In the genomic region with DNA sequence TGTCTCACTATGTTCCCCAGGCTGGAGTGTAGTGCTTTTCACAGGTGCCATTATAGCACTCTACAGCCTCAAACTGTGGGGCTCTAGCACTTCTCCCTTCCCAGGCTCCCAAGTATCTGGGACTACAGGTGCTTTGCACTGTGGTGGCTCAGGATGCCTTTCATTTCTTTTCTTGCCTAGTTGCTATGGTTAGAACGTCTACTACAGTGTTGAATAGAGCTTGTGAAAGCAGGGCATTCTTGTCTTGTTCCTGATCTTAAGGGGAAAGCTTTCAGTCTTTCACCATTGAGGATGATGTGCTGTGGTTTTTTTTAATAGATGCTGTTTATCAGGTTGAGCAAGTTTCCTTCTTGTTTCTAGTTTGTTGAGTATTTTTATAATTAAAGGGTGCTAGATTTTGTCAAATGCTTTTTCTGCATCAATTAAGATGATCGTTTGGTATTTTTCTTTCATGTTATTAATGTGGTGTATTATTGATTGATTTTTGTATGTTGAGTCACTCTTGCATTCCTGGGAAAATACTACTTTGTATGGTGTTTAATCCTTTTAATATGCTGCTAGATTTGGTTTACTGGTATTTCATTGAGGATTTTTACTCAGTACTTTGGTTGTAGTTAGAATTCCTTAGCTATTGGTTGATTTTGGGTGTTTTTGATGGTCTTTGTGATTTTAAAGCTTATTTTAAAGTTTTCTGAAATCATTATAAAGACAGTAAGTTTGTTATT, we compare ENCODE assay signal across 13 cellular contexts. TPM values are rescaled to one million over a fixed set of nuclear protein-coding genes. Genes with fewer than 3 reads are reported as not detected.
DNase-seq lines count a peak whose midpoint lies in the region; ATAC-seq and TF ChIP-seq lines count a peak whose summit lies in the region.
"Had no signal": no experiment of that assay in that cellular context is flagged by ENCODE, and none has a peak within 500 bp of the region (broad histone marks: within the 10 kb centered on the region; RNA-seq: fewer than 3 reads in every experiment).

No MANE protein-coding gene starts in this region.

- in situ Hi-C loops in gastrocnemius medialis (cut with MboI; ENCODE audit: low sequenced_read_pairs in 4 of 4): loop anchor here in 2 of 4 donors (25.0 kb wide), 2 partner anchors 947 to 1897 kb away; a partner anchor contains a TSS

- H3K36me3 Mint-ChIP-seq in CD8-positive, alpha-beta T cell: peaks cover 33% of the 10 kb centered on the region
- H3K36me3 Mint-ChIP-seq in activated T-helper 1 cell treated with anti-CD3 and anti-CD28 coated beads, Interleukin-12 subunit alpha, Interleukin-12 subunit beta, Interleukin-2, Interleukin-4 antibody, amounts not matched to agents 30 ng/mL and 10 ng/mL and 1 ng/mL, durations not matched to agents 14 hours and 24 hours and 36 hours (ENCODE audit: low read depth): peaks cover 30% of the 10 kb centered on the region
- H3K36me3 Mint-ChIP-seq in glutamatergic neuron (ENCODE audit: unreplicated experiment): no peaks in the 10 kb centered on the region

- no peaks in the 10 kb centered on the region for H3K9me3 ChIP-seq in CD8-positive, alpha-beta T cell (ENCODE audit: low read length)
- H3K9me3 ChIP-seq in gastrocnemius medialis: no peaks in the 10 kb centered on the region

- H3K4me3 Mint-ChIP-seq in CD8-positive, alpha-beta T cell: no peak overlapping the region
- H3K4me3 Mint-ChIP-seq in activated T-helper 1 cell treated with anti-CD3 and anti-CD28 coated beads, Interleukin-12 subunit alpha, Interleukin-12 subunit beta, Interleukin-2, Interleukin-4 antibody, amounts not matched to agents 30 ng/mL and 10 ng/mL and 1 ng/mL, durations not matched to agents 14 hours and 24 hours and 36 hours: no peak overlapping the region
- no peak overlapping the region for H3K4me3 Mint-ChIP-seq in glutamatergic neuron (ENCODE audit: unreplicated experiment)
- H3K4me3 Mint-ChIP-seq: nephron had no signal

- no peak for TF ChIP-seq CTCF in CD8-positive, alpha-beta T cell (IDR thresholded peaks at IDR 0.05)
- no peak for TF ChIP-seq CTCF in gastrocnemius medialis (IDR thresholded peaks at IDR 0.05 in 4 of 5, conservative IDR thresholded peaks at IDR 0.05 in 1 of 5)
- TF ChIP-seq CTCF in glutamatergic neuron (IDR thresholded peaks at IDR 0.05; ENCODE audit: partially characterized antibody, unreplicated experiment): no peak

- no peak overlapping the region for H3K27ac ChIP-seq in CD8-positive, alpha-beta T cell (ENCODE audit: low read depth, low read length)
- no peak overlapping the region for H3K27ac ChIP-seq in gastrocnemius medialis
- H3K27ac ChIP-seq: SK-N-MC had no signal

- H3K36me3 ChIP-seq in CD8-positive, alpha-beta T cell (ENCODE audit: insufficient read depth, low read length): no peaks in the 10 kb centered on the region
- H3K36me3 ChIP-seq in gastrocnemius medialis: peaks cover 0 to 8% of the 10 kb centered on the region in 2 donors

- H3K27me3 Mint-ChIP-seq in CD8-positive, alpha-beta T cell (ENCODE audit: low read depth): no peaks in the 10 kb centered on the region
- no peaks in the 10 kb centered on the region for H3K27me3 Mint-ChIP-seq in activated T-helper 1 cell treated with anti-CD3 and anti-CD28 coated beads, Interleukin-12 subunit alpha, Interleukin-12 subunit beta, Interleukin-2, Interleukin-4 antibody, amounts not matched to agents 30 ng/mL and 10 ng/mL and 1 ng/mL, durations not matched to agents 14 hours and 24 hours and 36 hours (ENCODE audit: insufficient read depth)
- H3K27me3 Mint-ChIP-seq in glutamatergic neuron (ENCODE audit: unreplicated experiment): no peaks in the 10 kb centered on the region

- intact Hi-C loops in CD8-positive, alpha-beta T cell (cut with DNase I, micrococcal nuclease): loop anchor here in 1 of 2 experiments (2.0 kb wide), 1 partner anchor 13 kb away; no protein-coding TSS in a partner anchor
- intact Hi-C loops in activated T-helper 1 cell treated with anti-CD3 and anti-CD28 coated beads, Interleukin-12 subunit alpha, Interleukin-12 subunit beta, Interleukin-2, Interleukin-4 antibody, amounts not matched to agents 30 ng/mL and 10 ng/mL and 1 ng/mL, durations not matched to agents 14 hours and 24 hours and 36 hours (cut with micrococcal nuclease): no loop called here
- intact Hi-C loops in gastrocnemius medialis (cut with DNase I; ENCODE audit: low total_unique reads): no loop called here

- no peak for TF ChIP-seq POLR2A in gastrocnemius medialis (IDR thresholded peaks at IDR 0.05)

- DNase-seq in CD8-positive, alpha-beta T cell: no peak
- peak; percentile 9 for DNase-seq in Jurkat, Clone E6-1 (ENCODE audit: low read depth, low spot score)
- DNase-seq in activated T-helper 1 cell treated with anti-CD3 and anti-CD28 coated beads, Interleukin-12 subunit alpha, Interleukin-12 subunit beta, Interleukin-2, Interleukin-4 antibody, amounts not matched to agents 30 ng/mL and 10 ng/mL and 1 ng/mL, durations not matched to agents 14 hours and 24 hours and 36 hours (ENCODE audit: low spot score): no peak
- DNase-seq in iris pigment epithelial cell (ENCODE audit: low read depth) (peak; percentile 58), NCI-H526 (lab: John Stamatoyannopoulos, UW) (no peak), gastrocnemius medialis (no peak), glutamatergic neuron (no peak), H4 (ENCODE audit: low spot score) (no peak)
- DNase-seq: DMS79 treated with DMSO at 0.1 percent for 48 hours; NCI-H1105; stimulated activated CD4-positive, alpha-beta T cell treated with anti-CD3 and anti-CD28 coated beads, Interleukin-2, amount 100 ng/mL, for 48 hours had no signal

- no peaks in the 10 kb centered on the region for H3K9me3 Mint-ChIP-seq in CD8-positive, alpha-beta T cell
- no peaks in the 10 kb centered on the region for H3K9me3 Mint-ChIP-seq in activated T-helper 1 cell treated with anti-CD3 and anti-CD28 coated beads, Interleukin-12 subunit alpha, Interleukin-12 subunit beta, Interleukin-2, Interleukin-4 antibody, amounts not matched to agents 30 ng/mL and 10 ng/mL and 1 ng/mL, durations not matched to agents 14 hours and 24 hours and 36 hours
- H3K9me3 Mint-ChIP-seq in glutamatergic neuron (ENCODE audit: unreplicated experiment): peaks cover 2% of the 10 kb centered on the region
- H3K9me3 Mint-ChIP-seq: nephron had no signal

- POLR2A ChIA-PET in CD8-positive, alpha-beta T cell (lab: Charles Lee): interaction anchor here (0.9 to 1.1 kb wide), 3 partner anchors 10 to 36 kb away, joined by 3 read pairs; a partner anchor contains a TSS

- peaks cover 33% of the 10 kb centered on the region for H3K4me1 ChIP-seq in CD8-positive, alpha-beta T cell (ENCODE audit: insufficient read depth, low read length)
- H3K4me1 ChIP-seq in gastrocnemius medialis: peaks cover 37 to 40% of the 10 kb centered on the region in 2 donors

- peaks cover 78% of the 10 kb centered on the region for H3K4me1 Mint-ChIP-seq in CD8-positive, alpha-beta T cell (ENCODE audit: low read depth)
- peaks cover 48% of the 10 kb centered on the region for H3K4me1 Mint-ChIP-seq in activated T-helper 1 cell treated with anti-CD3 and anti-CD28 coated beads, Interleukin-12 subunit alpha, Interleukin-12 subunit beta, Interleukin-2, Interleukin-4 antibody, amounts not matched to agents 30 ng/mL and 10 ng/mL and 1 ng/mL, durations not matched to agents 14 hours and 24 hours and 36 hours (ENCODE audit: low read depth)
- peaks cover 8% of the 10 kb centered on the region for H3K4me1 Mint-ChIP-seq in glutamatergic neuron (ENCODE audit: low read depth, unreplicated experiment)

- CTCF ChIA-PET in CD8-positive, alpha-beta T cell (lab: Charles Lee): interaction anchor here (1.1 to 1.3 kb wide), 2 partner anchors 10 to 19 kb away, joined by 3 to 5 read pairs; no protein-coding TSS in a partner anchor

- ATAC-seq in CD8-positive, alpha-beta T cell: no peak
- ATAC-seq in gastrocnemius medialis: no peak

- no peaks in the 10 kb centered on the region for H3K27me3 ChIP-seq in CD8-positive, alpha-beta T cell (ENCODE audit: insufficient read depth, low read length)
- H3K27me3 ChIP-seq in gastrocnemius medialis: no peaks in the 10 kb centered on the region

- H3K4me3 ChIP-seq in CD8-positive, alpha-beta T cell (ENCODE audit: low read depth, low read length): no peak overlapping the region
- no peak overlapping the region for H3K4me3 ChIP-seq in Jurkat, Clone E6-1 (ENCODE audit: low read length)
- H3K4me3 ChIP-seq in gastrocnemius medialis: no peak overlapping the region
- H3K4me3 ChIP-seq: SK-N-MC had no signal

- peak overlapping the region; percentile 75 for H3K27ac Mint-ChIP-seq in CD8-positive, alpha-beta T cell
- H3K27ac Mint-ChIP-seq in activated T-helper 1 cell treated with anti-CD3 and anti-CD28 coated beads, Interleukin-12 subunit alpha, Interleukin-12 subunit beta, Interleukin-2, Interleukin-4 antibody, amounts not matched to agents 30 ng/mL and 10 ng/mL and 1 ng/mL, durations not matched to agents 14 hours and 24 hours and 36 hours: peak overlapping the region; percentile 32
- H3K27ac Mint-ChIP-seq in glutamatergic neuron (ENCODE audit: unreplicated experiment): no peak overlapping the region
- H3K27ac Mint-ChIP-seq: nephron had no signal

RNA-seq across cellular contexts. Expression of a gene that starts 35.6 kb away (rescaled TPM):
- 100 to 1,000 TPM; 164 to 165 TPM for total RNA-seq in CD8-positive, alpha-beta T cell
- 53.3 TPM for polyA plus RNA-seq in Jurkat, Clone E6-1 (2012; ENCODE audit: insufficient read depth, insufficient read length)
- 94.6 and 106 TPM in 2 replicates for total RNA-seq in activated T-helper 1 cell treated with anti-CD3 and anti-CD28 coated beads, Interleukin-12 subunit alpha, Interleukin-12 subunit beta, Interleukin-2, Interleukin-4 antibody, amounts not matched to agents 30 ng/mL and 10 ng/mL and 1 ng/mL, durations not matched to agents 14 hours and 24 hours and 36 hours
- total RNA-seq in gastrocnemius medialis: 10 to 100 TPM; 40.4 to 58.0 (median 50.5) TPM
- 81.3 TPM for total RNA-seq in glutamatergic neuron (ENCODE audit: unreplicated experiment)
- total RNA-seq in H4 (2014; rRNA removed; shearing (Covaris generic)): 31.6 and 39.4 TPM in 2 replicates

Comparison
In these comparisons a context has a peak if more than half of its experiments do, and no peak if none do; other contexts are left out.
1. DNase-seq: peak in Jurkat, Clone E6-1 (single experiment) and iris pigment epithelial cell (single experiment); none in CD8-positive, alpha-beta T cell (0 of 7), activated T-helper 1 cell treated with anti-CD3 and anti-CD28 coated beads, Interleukin-12 subunit alpha, Interleukin-12 subunit beta, Interleukin-2, Interleukin-4 antibody, amounts not matched to agents 30 ng/mL and 10 ng/mL and 1 ng/mL, durations not matched to agents 14 hours and 24 hours and 36 hours (single experiment), NCI-H526 (0 of 2), gastrocnemius medialis (0 of 2), glutamatergic neuron (single experiment) and H4 (single experiment).